ENCODE assay signal across 8 cellular contexts in genomic region chr18:55477537-55478300, GRCh38.
DNase-seq lines count a peak whose midpoint lies in the region; ATAC-seq and TF ChIP-seq lines count a peak whose summit lies in the region.

No MANE protein-coding gene starts in this region.

- no peaks in the 10 kb centered on the region for H3K36me3 Mint-ChIP-seq in activated CD8-positive, alpha-beta T cell treated with anti-CD3 and anti-CD28 coated beads, Interleukin-2, amount 10 ng/mL, durations not matched to agents 7 days and 5 days (ENCODE audit: low read depth)

- H3K14ac ChIP-seq in IMR-90 (replicated peaks; ENCODE audit: low read depth, low read length): peak overlapping the region; percentile 90
- no peak overlapping the region for H3K14ac ChIP-seq in neuronal stem cell (ENCODE audit: low read length)

- H4K8ac ChIP-seq in IMR-90 (ENCODE audit: low read depth in 2 of 2, low read length in 2 of 2): peak overlapping the region; percentile 33 to 74
- no peak overlapping the region for H4K8ac ChIP-seq in neuronal stem cell (ENCODE audit: low read depth, low read length)

- peak; percentile 15 for DNase-seq in GM10266 (ENCODE audit: extremely low spot score)
- DNase-seq in IMR-90: peak; percentile 52
- peak; percentile 47 for DNase-seq in activated CD8-positive, alpha-beta T cell treated with anti-CD3 and anti-CD28 coated beads, Interleukin-2, amount 10 ng/mL, durations not matched to agents 7 days and 5 days
- peak; percentile 82 for DNase-seq in fibroblast of villous mesenchyme (ENCODE audit: low read depth)
- DNase-seq in prostate gland (ENCODE audit: low spot score): peak; percentile 29
- no peak for DNase-seq in GOT3 (lab: John Stamatoyannopoulos, UW)
- no peak for DNase-seq in neuronal stem cell (ENCODE audit: low spot score)

- TF ChIP-seq CTCF in GM10266 (IDR thresholded peaks at IDR 0.05; ENCODE audit: control insufficient read depth, insufficient read depth, low read depth, missing control alignments) (no peak), IMR-90 (conservative IDR thresholded peaks at IDR 0.05; ENCODE audit: low read depth, low read length) (no peak), fibroblast of villous mesenchyme (IDR thresholded peaks at IDR 0.05; ENCODE audit: insufficient read depth, low read depth, low read length) (peak; percentile 33), prostate gland (IDR thresholded peaks at IDR 0.05) (peak in 3 of 4 experiments; percentile 8 to 56 (median 24))

- H3K18ac ChIP-seq in IMR-90 (ENCODE audit: low read depth, low read length) (peak overlapping the region; percentile 22), neuronal stem cell (ENCODE audit: low read length) (no peak overlapping the region)

- in situ Hi-C loops in IMR-90 (cut with MboI; ENCODE audit: low sequenced_read_pairs): no loop called here

- H2AFZ ChIP-seq in IMR-90 (replicated peaks; ENCODE audit: low read length, poor library complexity) (peak overlapping the region; percentile 80), neuronal stem cell (ENCODE audit: low read length) (no peak overlapping the region)

- no peak; the same call in 1 of the 2 replicates for TF ChIP-seq RAD21 in IMR-90 (IDR thresholded peaks at IDR 0.05; ENCODE audit: low read length)

- CTCF ChIA-PET in IMR-90 (lab: Yijun Ruan, JAX): interaction anchor here (0.5 to 0.7 kb wide), 3 partner anchors 9 to 179 kb away, joined by 3 to 5 read pairs (median 3); no protein-coding TSS in a partner anchor
- CTCF ChIA-PET in activated CD8-positive, alpha-beta T cell treated with anti-CD3 and anti-CD28 coated beads, Interleukin-2, amount 10 ng/mL, durations not matched to agents 7 days and 5 days (lab: Charles Lee): no interaction called here

- H3K79me1 ChIP-seq in IMR-90 (ENCODE audit: low read depth in 1 of 2, low read length in 2 of 2) (peaks cover 32 to 71% of the 10 kb centered on the region in 2 experiments), neuronal stem cell (ENCODE audit: low read depth, low read length) (no peaks in the 10 kb centered on the region)

- H3K27ac ChIP-seq in IMR-90 (ENCODE audit: insufficient read depth, low read length) (peak overlapping the region; percentile 86), prostate gland (peak overlapping the region; percentile 74 to 75), neuronal stem cell (replicated peaks; ENCODE audit: low read length) (no peak overlapping the region)

- TF ChIP-seq POLR2A in IMR-90 (IDR thresholded peaks at IDR 0.05; ENCODE audit: low read depth, low read length): no peak
- TF ChIP-seq POLR2A in prostate gland (IDR thresholded peaks at IDR 0.05): no peak

- peak overlapping the region; percentile 53; the same call in 1 of the 2 replicates for H3K56ac ChIP-seq in IMR-90 (ENCODE audit: extremely low read depth, insufficient read depth, low read length)

- H4K20me1 ChIP-seq in IMR-90 (ENCODE audit: insufficient read depth, low read length): peaks cover 5% of the 10 kb centered on the region; the same call in 1 of the 2 replicates

- H3K9me1 ChIP-seq in IMR-90 (ENCODE audit: insufficient read depth, low read length): peaks cover 10% of the 10 kb centered on the region

- dilution Hi-C loops in IMR-90 (cut with HindIII; ENCODE audit: low sequenced_read_pairs, unreplicated experiment): no loop called here

- H2BK12ac ChIP-seq in neuronal stem cell (ENCODE audit: low read length): no peak overlapping the region

- H2BK120ac ChIP-seq in IMR-90 (ENCODE audit: low read depth, low read length) (peak overlapping the region; percentile 92), neuronal stem cell (ENCODE audit: low read depth, low read length) (no peak overlapping the region)

- peak overlapping the region; percentile 80 for H3K4ac ChIP-seq in IMR-90 (ENCODE audit: low read depth, low read length)
- no peak overlapping the region for H3K4ac ChIP-seq in neuronal stem cell (ENCODE audit: low read length)

- H3K36me3 ChIP-seq in IMR-90 (ENCODE audit: control insufficient read depth, insufficient read depth, low read length) (peaks cover 1% of the 10 kb centered on the region; the same call in 1 of the 2 replicates), prostate gland (no peaks in the 10 kb centered on the region), neuronal stem cell (replicated peaks in 1 of 2; ENCODE audit: control insufficient read depth in 2 of 2, insufficient read depth in 2 of 2, low read length in 2 of 2) (peaks cover 2 to 11% of the 10 kb centered on the region in 2 donors)

- H4K91ac ChIP-seq in IMR-90 (ENCODE audit: insufficient read depth, low read depth, low read length): peak overlapping the region; percentile 85
- no peak overlapping the region for H4K91ac ChIP-seq in neuronal stem cell (ENCODE audit: low read depth, low read length, poor library complexity)

- peak overlapping the region; percentile 47 for H2AK9ac ChIP-seq in IMR-90 (replicated peaks; ENCODE audit: low read depth, low read length, poor library complexity)

- peaks cover 14% of the 10 kb centered on the region for H3K4me1 Mint-ChIP-seq in activated CD8-positive, alpha-beta T cell treated with anti-CD3 and anti-CD28 coated beads, Interleukin-2, amount 10 ng/mL, durations not matched to agents 7 days and 5 days (ENCODE audit: low read depth)

- H2AK5ac ChIP-seq in IMR-90 (ENCODE audit: low read depth, low read length) (peak overlapping the region; percentile 57; the same call in 1 of the 2 replicates), neuronal stem cell (ENCODE audit: low read depth, low read length) (no peak overlapping the region)

- intact Hi-C loops in IMR-90 (cut with micrococcal nuclease) (no loop called here), prostate gland (cut with DNase I) (no loop called here)

- H3K9ac ChIP-seq in IMR-90 (ENCODE audit: low read depth, low read length) (peak overlapping the region; percentile 71), neuronal stem cell (ENCODE audit: low read depth, low read length, poor library complexity) (no peak overlapping the region)

- no TSS peak for BruUV-seq in IMR-90 (replicated peaks; lab: Mats Ljungman, UMichigan)

- ATAC-seq in GM21515 (IDR thresholded peaks at IDR 0.05; ENCODE audit: unreplicated experiment) (peak; percentile 81), IMR-90 (ENCODE audit: low read depth) (peak; percentile 84)
- peak; percentile 92 for ATAC-seq in activated CD8-positive, alpha-beta T cell treated with anti-CD3 and anti-CD28 coated beads, Interleukin-2, amount 10 ng/mL, durations not matched to agents 7 days and 5 days

- peak overlapping the region; percentile 95 for H3K23ac ChIP-seq in IMR-90 (ENCODE audit: low read depth, low read length)
- no peak overlapping the region for H3K23ac ChIP-seq in neuronal stem cell (ENCODE audit: low read depth, low read length, poor library complexity)

- POLR2A ChIA-PET in IMR-90 (lab: Charles Lee; ENCODE audit: unreplicated experiment): no interaction called here
- POLR2A ChIA-PET in activated CD8-positive, alpha-beta T cell treated with anti-CD3 and anti-CD28 coated beads, Interleukin-2, amount 10 ng/mL, durations not matched to agents 7 days and 5 days (lab: Charles Lee): no interaction called here

- peak overlapping the region; percentile 41 for H3K4me3 ChIP-seq in IMR-90 (ENCODE audit: insufficient read depth, low read depth, low read length)
- peak overlapping the region; percentile 62 for H3K4me3 ChIP-seq in fibroblast of villous mesenchyme (ENCODE audit: low read depth, low read length)
- H3K4me3 ChIP-seq in prostate gland: peak overlapping the region; percentile 27 to 30
- no peak overlapping the region for H3K4me3 ChIP-seq in neuronal stem cell (ENCODE audit: low read length in 2 of 2)

- H2BK15ac ChIP-seq in IMR-90 (ENCODE audit: low read depth, low read length) (peak overlapping the region; percentile 54; the same call in 1 of the 3 replicates), neuronal stem cell (ENCODE audit: low read length) (no peak overlapping the region)

- H3K4me2 ChIP-seq in IMR-90 (ENCODE audit: low read depth, low read length) (peak overlapping the region; percentile 95), neuronal stem cell (ENCODE audit: insufficient read depth, low read length, poor library complexity, severe bottlenecking) (no peak overlapping the region)

- H3K4me3 Mint-ChIP-seq in activated CD8-positive, alpha-beta T cell treated with anti-CD3 and anti-CD28 coated beads, Interleukin-2, amount 10 ng/mL, durations not matched to agents 7 days and 5 days: peak overlapping the region; percentile 86

- peak overlapping the region; percentile 94 for H3K27ac Mint-ChIP-seq in activated CD8-positive, alpha-beta T cell treated with anti-CD3 and anti-CD28 coated beads, Interleukin-2, amount 10 ng/mL, durations not matched to agents 7 days and 5 days

- peaks cover 2% of the 10 kb centered on the region for H3K27me3 Mint-ChIP-seq in activated CD8-positive, alpha-beta T cell treated with anti-CD3 and anti-CD28 coated beads, Interleukin-2, amount 10 ng/mL, durations not matched to agents 7 days and 5 days (ENCODE audit: low read depth)

- H3K9me3 ChIP-seq in IMR-90 (ENCODE audit: control insufficient read depth, insufficient read depth, low read length): no peaks in the 10 kb centered on the region
- no peaks in the 10 kb centered on the region for H3K9me3 ChIP-seq in prostate gland
- H3K9me3 ChIP-seq in neuronal stem cell (replicated peaks in 1 of 2; ENCODE audit: control insufficient read depth in 2 of 2, insufficient read depth in 1 of 2, low read depth in 1 of 2, low read length in 2 of 2): no peaks in the 10 kb centered on the region

- WGBS in IMR-90 (ENCODE audit: extremely low coverage in 2 of 2, insufficient read length in 1 of 2), 2 experiments: 34% methylated on average over 3 of the region's 9 CpGs; no CpG with 5 or more reads in 1 of the 2 experiments
- WGBS in prostate gland: 5% methylated on average over 9 of the region's 9 CpGs
- WGBS in neuronal stem cell (ENCODE audit: extremely low coverage in 2 of 2, insufficient read length in 2 of 2, insufficient replicate concordance in 1 of 2), 2 donors: no CpG with 5 or more reads among the region's 9 CpGs

- no peaks in the 10 kb centered on the region for H3K9me3 Mint-ChIP-seq in activated CD8-positive, alpha-beta T cell treated with anti-CD3 and anti-CD28 coated beads, Interleukin-2, amount 10 ng/mL, durations not matched to agents 7 days and 5 days (ENCODE audit: insufficient read depth)

- H4K5ac ChIP-seq in IMR-90 (ENCODE audit: low read depth, low read length): peak overlapping the region; percentile 49; the same call in 1 of the 2 replicates

- H3K4me1 ChIP-seq in IMR-90 (ENCODE audit: control insufficient read depth, insufficient read depth, low read length): peaks cover 3% of the 10 kb centered on the region; the same call in 1 of the 2 replicates
- no peaks in the 10 kb centered on the region for H3K4me1 ChIP-seq in prostate gland (replicated peaks)
- peaks cover 0 to 1% of the 10 kb centered on the region in 2 donors for H3K4me1 ChIP-seq in neuronal stem cell (ENCODE audit: control insufficient read depth in 2 of 2, insufficient read depth in 1 of 2, low read depth in 1 of 2, low read length in 2 of 2)

- H3K27me3 ChIP-seq in IMR-90 (ENCODE audit: control insufficient read depth, insufficient read depth, low read length): no peaks in the 10 kb centered on the region
- H3K27me3 ChIP-seq in prostate gland (replicated peaks; ENCODE audit: insufficient read depth): no peaks in the 10 kb centered on the region
- H3K27me3 ChIP-seq in neuronal stem cell (ENCODE audit: control insufficient read depth in 3 of 3, insufficient read depth in 3 of 3, low read depth in 1 of 3, low read length in 3 of 3): no peaks in the 10 kb centered on the region

- H2BK5ac ChIP-seq in IMR-90 (ENCODE audit: low read depth, low read length, poor library complexity, severe bottlenecking) (peak overlapping the region; percentile 66), neuronal stem cell (ENCODE audit: low read length) (no peak overlapping the region)

- H2BK20ac ChIP-seq in IMR-90 (ENCODE audit: low read depth, low read length): peak overlapping the region; percentile 76

Comparison
In these comparisons a context has a peak if more than half of its experiments do, and no peak if none do; other contexts are left out.
1. DNase-seq: peak in GM10266 (single experiment), IMR-90 (single experiment), activated CD8-positive, alpha-beta T cell treated with anti-CD3 and anti-CD28 coated beads, Interleukin-2, amount 10 ng/mL, durations not matched to agents 7 days and 5 days (single experiment), fibroblast of villous mesenchyme (single experiment) and prostate gland (single experiment); none in GOT3 (single experiment) and neuronal stem cell (single experiment).
2. CTCF ChIP-seq: peak in fibroblast of villous mesenchyme (single experiment) and prostate gland (3 of 4); none in GM10266 (single experiment) and IMR-90 (single experiment).
3. H3K4me3 ChIP-seq: peak in IMR-90 (single experiment), fibroblast of villous mesenchyme (single experiment) and prostate gland (2 of 2); none in neuronal stem cell (0 of 2).
4. Peak in every context shown above with its lines, with median percentiles within 50 percentile points of each other: ATAC-seq.